23 cellular contexts compared by ENCODE assay signal in the genomic region with DNA sequence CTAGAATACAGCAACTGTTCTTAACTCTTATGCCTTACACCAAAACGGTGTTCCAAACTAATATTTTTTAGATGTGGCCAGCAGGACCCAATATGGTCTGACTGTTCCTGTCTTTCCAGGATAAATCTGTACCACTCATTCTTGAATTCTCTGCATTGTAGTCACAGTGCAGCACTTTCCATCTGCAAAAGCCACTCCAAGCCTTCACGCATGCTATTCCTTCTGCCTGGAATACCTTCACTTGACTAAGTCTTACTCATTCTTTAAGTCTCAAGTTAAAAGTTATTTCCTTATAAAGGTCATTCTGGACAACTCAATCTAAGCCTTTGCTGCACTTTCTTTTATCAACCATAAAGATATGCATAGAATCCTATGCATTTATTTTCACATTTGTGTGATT.
DNase-seq lines count a peak whose midpoint lies in the region; ATAC-seq, FAIRE-seq and TF ChIP-seq lines count a peak whose summit lies in the region.
"Had no signal": no experiment of that assay in that cellular context is flagged by ENCODE, and none has a peak within 500 bp of the region (broad histone marks: within the 10 kb centered on the region; RNA-seq: fewer than 3 reads in every experiment).

No MANE protein-coding gene starts in this region.

- no peaks in the 10 kb centered on the region for H3K79me2 ChIP-seq in PC-3 (ENCODE audit: low read length)

- H3K27me3 ChIP-seq in PC-3 (ENCODE audit: low read length) (no peaks in the 10 kb centered on the region), left lung (no peaks in the 10 kb centered on the region)
- no peaks in the 10 kb centered on the region for H3K27me3 ChIP-seq in naive thymus-derived CD4-positive, alpha-beta T cell (ENCODE audit: control insufficient read depth in 2 of 2, insufficient read depth in 2 of 2, low read length in 2 of 2)
- H3K27me3 ChIP-seq: BLaER1 treated with 17β-estradiol and CSF1 and Interleukin-3, amounts not matched to agents 10 nM and 100 nM; Peyer's patch had no signal

- peaks cover 0 to 27% (median 4%) of the 10 kb centered on the region in 11 donors for H3K9me3 Mint-ChIP-seq in naive thymus-derived CD4-positive, alpha-beta T cell

- H3K9me2 ChIP-seq in PC-3 (replicated peaks; ENCODE audit: low read length) = no peaks in the 10 kb centered on the region

- H2AFZ ChIP-seq in PC-3 (ENCODE audit: low read length) = no peak overlapping the region

- H3K4me1 Mint-ChIP-seq in naive thymus-derived CD4-positive, alpha-beta T cell = no peaks in the 10 kb centered on the region
- H3K4me1 Mint-ChIP-seq: CD8-positive, alpha-beta memory T cell had no signal

- H3K4me3 Mint-ChIP-seq in naive thymus-derived CD4-positive, alpha-beta T cell = no peak overlapping the region
- H3K4me3 Mint-ChIP-seq: CD8-positive, alpha-beta memory T cell had no signal

- H3K4me1 ChIP-seq in PC-3 (ENCODE audit: insufficient read depth, low read length) (peaks cover 17% of the 10 kb centered on the region), left lung (no peaks in the 10 kb centered on the region)
- no peaks in the 10 kb centered on the region for H3K4me1 ChIP-seq in naive thymus-derived CD4-positive, alpha-beta T cell (ENCODE audit: control insufficient read depth in 2 of 2, insufficient read depth in 2 of 2, low read length in 2 of 2)
- H3K4me1 ChIP-seq: BLaER1 treated with 17β-estradiol and CSF1 and Interleukin-3, amounts not matched to agents 10 nM and 100 nM; Peyer's patch had no signal

- intact Hi-C loops in PC-3 (cut with micrococcal nuclease) (no loop called here), left lung (cut with DNase I) (no loop called here)
- intact Hi-C loops in naive thymus-derived CD4-positive, alpha-beta T cell (cut with micrococcal nuclease) = no loop called here

- BruUV-seq in PC-3 (replicated peaks; lab: Mats Ljungman, UMichigan) = no TSS peak

- FAIRE-seq in urothelium cell line (lab: Jason Lieb, UNC) = no peak
- FAIRE-seq: A549, D721Med, GM19239 had no signal

- no peak overlapping the region for H3K4me2 ChIP-seq in PC-3 (ENCODE audit: low read length)
- H3K4me2 ChIP-seq: A549; BLaER1 treated with 17β-estradiol and CSF1 and Interleukin-3, amounts not matched to agents 10 nM and 100 nM had no signal

- no peak overlapping the region for H3K27ac Mint-ChIP-seq in naive thymus-derived CD4-positive, alpha-beta T cell
- H3K27ac Mint-ChIP-seq: CD8-positive, alpha-beta memory T cell had no signal

- H3F3A ChIP-seq in PC-3 (ENCODE audit: low read length, unreplicated experiment) = no peaks in the 10 kb centered on the region

- no peaks in the 10 kb centered on the region for H3K27me3 Mint-ChIP-seq in naive thymus-derived CD4-positive, alpha-beta T cell
- H3K27me3 Mint-ChIP-seq: CD8-positive, alpha-beta memory T cell had no signal

- no peaks in the 10 kb centered on the region for H3K36me3 Mint-ChIP-seq in naive thymus-derived CD4-positive, alpha-beta T cell
- H3K36me3 Mint-ChIP-seq: CD8-positive, alpha-beta memory T cell had no signal

- H3K27ac ChIP-seq in PC-3 (ENCODE audit: low read length) (no peak overlapping the region), left lung (no peak overlapping the region)
- H3K27ac ChIP-seq in naive thymus-derived CD4-positive, alpha-beta T cell (ENCODE audit: low read depth, low read length) = no peak overlapping the region
- H3K27ac ChIP-seq: A549; BLaER1 treated with 17β-estradiol and CSF1 and Interleukin-3, amounts not matched to agents 10 nM and 100 nM; Peyer's patch had no signal

- TF ChIP-seq CTCF in PC-3 (conservative IDR thresholded peaks at IDR 0.05; ENCODE audit: low read depth, low read length) = no peak
- TF ChIP-seq CTCF in epithelial cell of esophagus (IDR thresholded peaks at IDR 0.05; ENCODE audit: insufficient read depth, low read depth, low read length, missing control alignments) = no peak
- TF ChIP-seq CTCF in left lung (IDR thresholded peaks at IDR 0.05) = no peak

- no peaks in the 10 kb centered on the region for H4K20me1 ChIP-seq in PC-3 (ENCODE audit: low read length)
- H4K20me1 ChIP-seq: BLaER1 treated with 17β-estradiol and CSF1 and Interleukin-3, amounts not matched to agents 10 nM and 100 nM had no signal

- peak; percentile 72 for DNase-seq in ELR (ENCODE audit: low read depth)
- DNase-seq in PC-3 = peak; percentile 34
- DNase-seq in epithelial cell of esophagus (ENCODE audit: low read depth) = peak; percentile 45
- DNase-seq in kidney tubule cell (ENCODE audit: low spot score) = peak; percentile 67
- DNase-seq in left lung = no peak
- DNase-seq in urothelium cell line (ENCODE audit: low spot score) = no peak
- no peak for DNase-seq in naive thymus-derived CD4-positive, alpha-beta T cell
- DNase-seq: CD8-positive, alpha-beta memory T cell; GOT3; Kasumi-1; MM.1S; NCI-H1092; NCI-H146; NCI-H2081; NCI-H446 treated with DMSO at 0.1 percent for 48 hours; Peyer's patch; Right ventricle myocardium superior; SW 1271 had no signal

- H3K4me3 ChIP-seq in PC-3 (ENCODE audit: low read length) (no peak overlapping the region), epithelial cell of esophagus (ENCODE audit: low read length) (no peak overlapping the region), left lung (no peak overlapping the region)
- no peak overlapping the region for H3K4me3 ChIP-seq in naive thymus-derived CD4-positive, alpha-beta T cell (ENCODE audit: low read length)
- H3K4me3 ChIP-seq: A549; BLaER1 treated with 17β-estradiol and CSF1 and Interleukin-3, amounts not matched to agents 10 nM and 100 nM; Peyer's patch had no signal

- no peak overlapping the region for H3K9ac ChIP-seq in PC-3 (ENCODE audit: low read length)
- H3K9ac ChIP-seq: BLaER1 treated with 17β-estradiol and CSF1 and Interleukin-3, amounts not matched to agents 10 nM and 100 nM had no signal

- H3K9me3 ChIP-seq in PC-3 (ENCODE audit: low read length) (no peaks in the 10 kb centered on the region), left lung (no peaks in the 10 kb centered on the region)
- H3K9me3 ChIP-seq in naive thymus-derived CD4-positive, alpha-beta T cell (ENCODE audit: control insufficient read depth in 2 of 3, low read length in 3 of 3) = no peaks in the 10 kb centered on the region
- H3K9me3 ChIP-seq: A549, Peyer's patch had no signal

- no peaks in the 10 kb centered on the region for H3K36me3 ChIP-seq in PC-3 (ENCODE audit: low read depth, low read length)
- H3K36me3 ChIP-seq in left lung = no peaks in the 10 kb centered on the region
- no peaks in the 10 kb centered on the region for H3K36me3 ChIP-seq in naive thymus-derived CD4-positive, alpha-beta T cell (ENCODE audit: control insufficient read depth in 2 of 3, insufficient read depth in 3 of 3, low read length in 3 of 3)
- H3K36me3 ChIP-seq: BLaER1 treated with 17β-estradiol and CSF1 and Interleukin-3, amounts not matched to agents 10 nM and 100 nM; Peyer's patch had no signal

- ATAC-seq in PC-3 = no peak
- no peak for ATAC-seq in left lung
- no peak for ATAC-seq in naive thymus-derived CD4-positive, alpha-beta T cell
- no peak for ATAC-seq in GM18502 (IDR thresholded peaks at IDR 0.05; ENCODE audit: poor library complexity, unreplicated experiment)
- ATAC-seq: A549 had no signal

- CTCF ChIA-PET in PC-3 (lab: Charles Lee) = no interaction called here
- CTCF ChIA-PET in naive thymus-derived CD4-positive, alpha-beta T cell (lab: Charles Lee) = no interaction called here

- POLR2A ChIA-PET in PC-3 (lab: Charles Lee; ENCODE audit: unreplicated experiment) = no interaction called here
- POLR2A ChIA-PET in naive thymus-derived CD4-positive, alpha-beta T cell (lab: Charles Lee) = no interaction called here

Comparison
In these comparisons a context has a peak if more than half of its experiments do, and no peak if none do; other contexts are left out.
1. DNase-seq: peak in ELR (single experiment), PC-3 (single experiment), epithelial cell of esophagus (single experiment) and kidney tubule cell (single experiment); none in left lung (0 of 2), urothelium cell line (single experiment) and naive thymus-derived CD4-positive, alpha-beta T cell (0 of 9).